Comparison of ENCODE assay signal across 14 cellular contexts in the genomic region with DNA sequence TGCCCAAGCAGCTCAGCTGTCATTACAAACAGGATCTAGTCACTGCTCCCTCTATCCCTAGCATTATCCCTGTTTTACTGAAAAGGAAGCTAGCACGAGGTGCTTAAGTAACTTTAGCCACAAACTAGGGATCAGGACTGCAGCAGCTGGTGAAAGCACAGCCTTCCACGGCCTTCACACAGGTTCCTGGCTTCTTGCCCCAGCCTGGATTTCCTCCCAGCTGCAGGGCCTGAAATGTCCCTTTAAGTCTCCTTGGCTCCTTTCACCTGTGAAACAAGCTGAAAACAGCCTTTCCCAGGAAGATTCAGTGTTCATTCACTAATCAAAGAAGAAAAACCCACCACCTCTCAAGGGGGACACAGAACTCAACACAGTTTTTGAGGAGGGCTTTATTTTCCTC.
DNase-seq lines count a peak whose midpoint lies in the region; ATAC-seq and TF ChIP-seq lines count a peak whose summit lies in the region.
"Had no signal": no experiment of that assay in that cellular context is flagged by ENCODE, and none has a peak within 500 bp of the region (broad histone marks: within the 10 kb centered on the region; RNA-seq: fewer than 3 reads in every experiment).

No MANE protein-coding gene starts in this region.

- no peak overlapping the region for H2AFZ ChIP-seq in GM23248

- no peaks in the 10 kb centered on the region for H3K9me3 ChIP-seq in GM23248 (ENCODE audit: low read depth)

- ATAC-seq in HG02763 (IDR thresholded peaks at IDR 0.05; ENCODE audit: unreplicated experiment) (no peak), GM19467 (IDR thresholded peaks at IDR 0.05; ENCODE audit: unreplicated experiment) (no peak)
- ATAC-seq: CD8-positive, alpha-beta T cell; esophagus mucosa; GM12878 had no signal

- DNase-seq in DMS 273 treated with DMSO at 0.1 percent for 48 hours (lab: John Stamatoyannopoulos, UW): peak; percentile 31
- DNase-seq in NCI-H446 treated with DMSO at 0.1 percent for 48 hours (lab: John Stamatoyannopoulos, UW): peak; percentile 4
- peak; percentile 12 for DNase-seq in fibroblast of gingiva (ENCODE audit: low read depth)
- DNase-seq in germinal center (ENCODE audit: low spot score): no peak
- DNase-seq in GM23248: no peak
- DNase-seq: amniotic stem cell; CD8-positive, alpha-beta T cell; NCI-H774; retina had no signal

- no peaks in the 10 kb centered on the region for H3K36me3 ChIP-seq in GM23248 (ENCODE audit: low read depth)

- H3K4me1 ChIP-seq in GM23248 (ENCODE audit: insufficient read depth): no peaks in the 10 kb centered on the region

- H3K4me3 ChIP-seq in GM23248: no peak overlapping the region
- H3K4me3 ChIP-seq: GM12878 had no signal

- no peak overlapping the region for H3K4me2 ChIP-seq in GM23248 (ENCODE audit: unreplicated experiment)

- H3K9ac ChIP-seq in GM23248: no peak overlapping the region

- H4K20me1 ChIP-seq in GM23248 (ENCODE audit: insufficient read depth): no peaks in the 10 kb centered on the region

- H3K27ac ChIP-seq in GM23248: no peak overlapping the region

- peaks cover 22% of the 10 kb centered on the region for H3K4me1 Mint-ChIP-seq in nephron

- TF ChIP-seq CTCF in nephron (IDR thresholded peaks at IDR 0.05; ENCODE audit: unreplicated experiment in 3 of 3): no peak

- H3K27ac Mint-ChIP-seq in nephron: peak overlapping the region in 2 of 3 experiments; percentile 35 to 38
- H3K27ac Mint-ChIP-seq: CD8-positive, alpha-beta T cell had no signal

- in situ Hi-C loops in GM23248 (cut with MboI): no loop called here

- H3F3A ChIP-seq in GM23248 (ENCODE audit: insufficient read depth): no peaks in the 10 kb centered on the region

- no peaks in the 10 kb centered on the region for H3K79me2 ChIP-seq in GM23248 (ENCODE audit: insufficient read depth)

- no peaks in the 10 kb centered on the region for H3K9me2 ChIP-seq in GM23248 (ENCODE audit: insufficient read depth)

- 0% methylated on average over 2 of the region's 2 CpGs for WGBS in GM23248 (ENCODE audit: low coverage in 1 of 2, low lambda C conversion rate in 2 of 2, missing lambda C conversion rate in 2 of 2), 2 experiments

- peaks cover 18% of the 10 kb centered on the region for H3K36me3 Mint-ChIP-seq in nephron (ENCODE audit: low read depth)
- H3K36me3 Mint-ChIP-seq: CD8-positive, alpha-beta T cell had no signal

- no peaks in the 10 kb centered on the region for H3K27me3 Mint-ChIP-seq in nephron (ENCODE audit: low read depth)

- no peak overlapping the region for H3K4me3 Mint-ChIP-seq in nephron
- H3K4me3 Mint-ChIP-seq: CD8-positive, alpha-beta T cell had no signal

- H3K9me3 Mint-ChIP-seq in nephron: peaks cover 33% of the 10 kb centered on the region

- H3K27me3 ChIP-seq in GM23248 (replicated peaks; ENCODE audit: insufficient read depth): no peaks in the 10 kb centered on the region

Comparison
In these comparisons a context has a peak if more than half of its experiments do, and no peak if none do; other contexts are left out.
1. DNase-seq: peak in DMS 273 treated with DMSO at 0.1 percent for 48 hours (single experiment), NCI-H446 treated with DMSO at 0.1 percent for 48 hours (single experiment) and fibroblast of gingiva (single experiment); none in germinal center (single experiment) and GM23248 (single experiment).